ENCODE assay signal across 28 cellular contexts in the genomic region with DNA sequence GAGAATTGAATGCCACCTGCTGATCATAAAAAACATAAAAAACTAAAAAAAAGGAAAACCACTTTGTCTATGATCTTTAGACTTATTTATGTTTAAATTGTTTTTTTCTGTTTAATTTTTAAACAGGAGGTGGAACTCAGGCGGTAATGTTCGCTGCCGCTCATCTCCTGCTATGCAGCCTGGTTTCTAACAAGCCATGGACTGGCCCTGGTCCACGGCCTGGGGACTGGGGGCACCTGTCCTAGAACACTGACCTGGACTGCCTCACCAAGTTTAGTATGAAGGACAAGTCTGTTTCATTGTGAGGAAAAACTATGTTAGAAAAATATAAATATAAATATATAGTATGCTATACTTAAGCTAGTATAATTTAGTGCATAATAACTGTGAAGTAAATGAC.
"Had no signal": no experiment of that assay in that cellular context is flagged by ENCODE, and none has a peak within 500 bp of the region (broad histone marks: within the 10 kb centered on the region; RNA-seq: fewer than 3 reads in every experiment).

No MANE protein-coding gene starts in this region.

- ATAC-seq: effector memory CD8-positive, alpha-beta T cell; esophagus mucosa; foreskin keratinocyte; gastrocnemius medialis; gastroesophageal sphincter; heart left ventricle; heart right ventricle had no signal

- H3K4me3 ChIP-seq: colonic mucosa, coronary artery, dorsolateral prefrontal cortex, esophagus muscularis mucosa, esophagus squamous epithelium, gastrocnemius medialis, gastroesophageal sphincter, heart left ventricle, heart right ventricle had no signal

- H3K4me1 ChIP-seq: gastrocnemius medialis had no signal

- FAIRE-seq: colon, endometrium, endothelial cell of umbilical vein, frontal cortex had no signal

- H3K27ac Mint-ChIP-seq: effector memory CD8-positive, alpha-beta T cell; endodermal cell had no signal

- H3K9me3 Mint-ChIP-seq: effector memory CD8-positive, alpha-beta T cell; endodermal cell had no signal

- H3K27me3 Mint-ChIP-seq: effector memory CD8-positive, alpha-beta T cell had no signal

- H3K9me3 ChIP-seq: colonic mucosa, esophagus muscularis mucosa, esophagus squamous epithelium, gastrocnemius medialis, gastroesophageal sphincter, heart left ventricle, heart right ventricle had no signal

- H3K4me3 Mint-ChIP-seq: effector memory CD8-positive, alpha-beta T cell; endodermal cell had no signal

- H3K27ac ChIP-seq: colonic mucosa, coronary artery, epithelial cell of prostate, esophagus muscularis mucosa, esophagus squamous epithelium, foreskin keratinocyte, gastrocnemius medialis, gastroesophageal sphincter had no signal

- H3K27me3 ChIP-seq: colonic mucosa, esophagus muscularis mucosa, esophagus squamous epithelium, foreskin keratinocyte, gastrocnemius medialis, gastroesophageal sphincter, heart left ventricle, heart right ventricle had no signal

- DNase-seq: colonic mucosa; cortex of kidney; dermis blood vessel endothelial cell; dorsolateral prefrontal cortex; effector CD4-positive, alpha-beta T cell; effector CD8-positive, alpha-beta T cell; effector memory CD4-positive, alpha-beta T cell; effector memory CD8-positive, alpha-beta T cell; endodermal cell; erythroblast; esophagus squamous epithelium; foreskin fibroblast; foreskin keratinocyte; foreskin melanocyte; gastrocnemius medialis; glutamatergic neuron; head of caudate nucleus; heart left ventricle; heart right ventricle had no signal

- H3K36me3 ChIP-seq: colonic mucosa, esophagus muscularis mucosa, esophagus squamous epithelium, gastrocnemius medialis, gastroesophageal sphincter, heart left ventricle, heart right ventricle had no signal
